In genomic region chr4:172202480-172203076, GRCh38 we compare ENCODE assay signal across 8 cellular contexts.
DNase-seq lines count a peak whose midpoint lies in the region; ATAC-seq and TF ChIP-seq lines count a peak whose summit lies in the region.

No MANE protein-coding gene starts in this region.

- DNase-seq in AG20443 (ENCODE audit: low spot score) (peak; percentile 42), NCI-H1694 (lab: John Stamatoyannopoulos, UW) (peak; percentile 30), mesothelial cell of epicardium (ENCODE audit: low spot score in 2 of 2, unreplicated experiment in 2 of 2) (no peak), retina (no peak)
- no peak for DNase-seq in activated CD4-positive, alpha-beta T cell treated with anti-CD3 and anti-CD28 coated beads for 36 hours

- peaks cover 3% of the 10 kb centered on the region for H3K27me3 Mint-ChIP-seq in brain
- no peaks in the 10 kb centered on the region for H3K27me3 Mint-ChIP-seq in mesothelial cell of epicardium (ENCODE audit: low read depth)
- no peaks in the 10 kb centered on the region for H3K27me3 Mint-ChIP-seq in activated CD4-positive, alpha-beta T cell treated with anti-CD3 and anti-CD28 coated beads for 36 hours

- TF ChIP-seq CTCF in brain (conservative IDR thresholded peaks at IDR 0.05) (peak; percentile 83 to 88), mesothelial cell of epicardium (IDR thresholded peaks at IDR 0.05; ENCODE audit: unreplicated experiment) (peak; percentile 55)

- H3K4me3 Mint-ChIP-seq in brain (no peak overlapping the region), mesothelial cell of epicardium (no peak overlapping the region)
- no peak overlapping the region for H3K4me3 Mint-ChIP-seq in activated CD4-positive, alpha-beta T cell treated with anti-CD3 and anti-CD28 coated beads for 36 hours

- H3K36me3 Mint-ChIP-seq in brain (no peaks in the 10 kb centered on the region), mesothelial cell of epicardium (peaks cover 5% of the 10 kb centered on the region)
- no peaks in the 10 kb centered on the region for H3K36me3 Mint-ChIP-seq in activated CD4-positive, alpha-beta T cell treated with anti-CD3 and anti-CD28 coated beads for 36 hours (ENCODE audit: low read depth)

- H3K4me1 Mint-ChIP-seq in brain (no peaks in the 10 kb centered on the region), mesothelial cell of epicardium (no peaks in the 10 kb centered on the region)
- no peaks in the 10 kb centered on the region for H3K4me1 Mint-ChIP-seq in activated CD4-positive, alpha-beta T cell treated with anti-CD3 and anti-CD28 coated beads for 36 hours

- intact Hi-C loops in activated CD4-positive, alpha-beta T cell treated with anti-CD3 and anti-CD28 coated beads for 36 hours (cut with DNase I, micrococcal nuclease), result no loop called here

- no peak overlapping the region for H3K27ac Mint-ChIP-seq in brain
- H3K27ac Mint-ChIP-seq in mesothelial cell of epicardium, result no peak overlapping the region
- no peak overlapping the region for H3K27ac Mint-ChIP-seq in activated CD4-positive, alpha-beta T cell treated with anti-CD3 and anti-CD28 coated beads for 36 hours

- H3K9me3 Mint-ChIP-seq in brain, result peaks cover 0 to 12% (median 9%) of the 10 kb centered on the region in 5 experiments
- H3K9me3 Mint-ChIP-seq in mesothelial cell of epicardium, result peaks cover 12% of the 10 kb centered on the region
- H3K9me3 Mint-ChIP-seq in activated CD4-positive, alpha-beta T cell treated with anti-CD3 and anti-CD28 coated beads for 36 hours (ENCODE audit: low read depth), result peaks cover 3% of the 10 kb centered on the region

- POLR2A ChIA-PET in activated CD4-positive, alpha-beta T cell treated with anti-CD3 and anti-CD28 coated beads for 36 hours (lab: Charles Lee), result no interaction called here

- ATAC-seq in GM18907 (IDR thresholded peaks at IDR 0.05; ENCODE audit: unreplicated experiment) (peak; percentile 71), HG03571 (IDR thresholded peaks at IDR 0.05; ENCODE audit: unreplicated experiment) (no peak)
- no peak for ATAC-seq in activated CD4-positive, alpha-beta T cell treated with anti-CD3 and anti-CD28 coated beads for 36 hours

- CTCF ChIA-PET in activated CD4-positive, alpha-beta T cell treated with anti-CD3 and anti-CD28 coated beads for 36 hours (lab: Charles Lee), result no interaction called here

Comparison
In these comparisons a context has a peak if more than half of its experiments do, and no peak if none do; other contexts are left out.
1. DNase-seq: peak in AG20443 (single experiment) and NCI-H1694 (single experiment); none in mesothelial cell of epicardium (0 of 2), activated CD4-positive, alpha-beta T cell treated with anti-CD3 and anti-CD28 coated beads for 36 hours (single experiment) and retina (single experiment).